1 cellular context compared by ENCODE assay signal in genomic region chr18:23618862-23619387, GRCh38.
TF ChIP-seq lines count a peak whose summit lies in the region.

No MANE protein-coding gene starts in this region.

TF ChIP-seq in GM12878, 131 proteins besides CTCF, POLR2A, EP300 and RAD21 (continued from another document and continues in another):
- TF ChIP-seq MLLT1 (IDR thresholded peaks at IDR 0.05) = no peak
- no peak for TF ChIP-seq MEF2A (IDR thresholded peaks at IDR 0.05; ENCODE audit: insufficient read depth, low read depth, low read length)
- TF ChIP-seq CBFB (IDR thresholded peaks at IDR 0.05; ENCODE audit: low read depth) = no peak
- no peak for TF ChIP-seq YY1 (IDR thresholded peaks at IDR 0.05; ENCODE audit: low read depth, low read length)
- no peak for TF ChIP-seq HDAC6 (IDR thresholded peaks at IDR 0.05; ENCODE audit: unreplicated experiment)
- TF ChIP-seq SMAD5 (IDR thresholded peaks at IDR 0.05; ENCODE audit: low read depth) = no peak
- TF ChIP-seq SUZ12 (IDR thresholded peaks at IDR 0.05; ENCODE audit: unreplicated experiment) = no peak
- TF ChIP-seq EGR1 (IDR thresholded peaks at IDR 0.05; ENCODE audit: borderline replicate concordance in 1 of 2, low read depth in 2 of 2, low read length in 2 of 2) = no peak
- TF ChIP-seq E2F4 (IDR thresholded peaks at IDR 0.05; ENCODE audit: low read depth, low read length) = no peak
- TF ChIP-seq YBX1 (IDR thresholded peaks at IDR 0.05) = no peak
- TF ChIP-seq GABPA (IDR thresholded peaks at IDR 0.05; ENCODE audit: low read depth) = no peak
- TF ChIP-seq BMI1 (IDR thresholded peaks at IDR 0.05; ENCODE audit: borderline replicate concordance) = no peak
- TF ChIP-seq ATF2 (IDR thresholded peaks at IDR 0.05; ENCODE audit: low read length) = no peak
- no peak for TF ChIP-seq BCL11A (IDR thresholded peaks at IDR 0.05; ENCODE audit: low read depth, low read length)
- TF ChIP-seq HCFC1 (IDR thresholded peaks at IDR 0.05; ENCODE audit: low read length) = no peak
- peak; percentile 16 for TF ChIP-seq MEF2B (IDR thresholded peaks at IDR 0.05; ENCODE audit: partially characterized antibody, poor library complexity, severe bottlenecking)
- TF ChIP-seq ZZZ3 (IDR thresholded peaks at IDR 0.05; ENCODE audit: control insufficient read depth, insufficient read length, low read depth) = no peak
- no peak for TF ChIP-seq NR2C1 (IDR thresholded peaks at IDR 0.05)
- no peak for TF ChIP-seq TCF3 (IDR thresholded peaks at IDR 0.05; ENCODE audit: borderline replicate concordance, insufficient read depth, low read depth, low read length)
- TF ChIP-seq HSF1 (IDR thresholded peaks at IDR 0.05; ENCODE audit: low read depth, low read length) = no peak
- TF ChIP-seq SP1 (IDR thresholded peaks at IDR 0.05; ENCODE audit: low read depth, low read length) = no peak
- TF ChIP-seq PBX3 (IDR thresholded peaks at IDR 0.05; ENCODE audit: insufficient replicate concordance, low read depth, low read length) = no peak
- TF ChIP-seq NFXL1 (IDR thresholded peaks at IDR 0.05; ENCODE audit: borderline replicate concordance) = no peak
- no peak for TF ChIP-seq ATF3 (IDR thresholded peaks at IDR 0.05; ENCODE audit: borderline replicate concordance, extremely low read depth, low read depth, low read length)
- no peak for TF ChIP-seq NFYA (IDR thresholded peaks at IDR 0.05; ENCODE audit: borderline replicate concordance, low read depth, low read length)
- TF ChIP-seq ATF7 (IDR thresholded peaks at IDR 0.05; ENCODE audit: low read depth) = peak; percentile 80
- TF ChIP-seq SREBF1 (IDR thresholded peaks at IDR 0.05; ENCODE audit: low read length) = no peak
- TF ChIP-seq ZNF622 (IDR thresholded peaks at IDR 0.05) = no peak
- no peak for TF ChIP-seq MTA3 (IDR thresholded peaks at IDR 0.05; ENCODE audit: borderline replicate concordance, low read length)
- no peak for TF ChIP-seq MAX (IDR thresholded peaks at IDR 0.05; ENCODE audit: low read depth, low read length)
- no peak for TF ChIP-seq NKRF (conservative IDR thresholded peaks at IDR 0.05)
- no peak for TF ChIP-seq DPF2 (IDR thresholded peaks at IDR 0.05)
- no peak for TF ChIP-seq BHLHE40 (IDR thresholded peaks at IDR 0.05; ENCODE audit: borderline replicate concordance in 1 of 2, low read depth in 2 of 2, low read length in 1 of 2)
- no peak for TF ChIP-seq PAX5 (IDR thresholded peaks at IDR 0.05; ENCODE audit: borderline replicate concordance, low read depth, low read length)
- peak; percentile 37; the same call in 1 of the 2 replicates for TF ChIP-seq LARP7 (IDR thresholded peaks at IDR 0.05)
- TF ChIP-seq IRF5 (IDR thresholded peaks at IDR 0.05; ENCODE audit: borderline replicate concordance) = no peak
- TF ChIP-seq ESRRA (IDR thresholded peaks at IDR 0.05; ENCODE audit: low read length) = no peak; the same call in 1 of the 2 replicates
- no peak for TF ChIP-seq TBL1XR1 (IDR thresholded peaks at IDR 0.05; ENCODE audit: low read depth, low read length)
- TF ChIP-seq ZNF217 (IDR thresholded peaks at IDR 0.05) = no peak
- no peak for TF ChIP-seq POLR2AphosphoS5 (IDR thresholded peaks at IDR 0.05; ENCODE audit: low read length)
- TF ChIP-seq HDGF (IDR thresholded peaks at IDR 0.05) = peak; percentile 93
- TF ChIP-seq SMARCA5 (IDR thresholded peaks at IDR 0.05) = no peak
- peak; percentile 40; the same call in 1 of the 2 replicates for TF ChIP-seq ZNF687 (IDR thresholded peaks at IDR 0.05)
- no peak for TF ChIP-seq PML (IDR thresholded peaks at IDR 0.05; ENCODE audit: low read length)
- TF ChIP-seq MTA2 (IDR thresholded peaks at IDR 0.05; ENCODE audit: low read depth) = peak; percentile 34; the same call in 1 of the 2 replicates
- TF ChIP-seq CBX5 (IDR thresholded peaks at IDR 0.05; ENCODE audit: low read depth) = no peak
- TF ChIP-seq PRDM15 (CRISPR knock-in tag; IDR thresholded peaks at IDR 0.05) = no peak
- TF ChIP-seq ZBED1 (IDR thresholded peaks at IDR 0.05; ENCODE audit: borderline replicate concordance) = no peak
- TF ChIP-seq CBX3 (IDR thresholded peaks at IDR 0.05; ENCODE audit: borderline replicate concordance, low read depth) = no peak
